Comparison of ENCODE assay signal across 14 cellular contexts in the genomic region with DNA sequence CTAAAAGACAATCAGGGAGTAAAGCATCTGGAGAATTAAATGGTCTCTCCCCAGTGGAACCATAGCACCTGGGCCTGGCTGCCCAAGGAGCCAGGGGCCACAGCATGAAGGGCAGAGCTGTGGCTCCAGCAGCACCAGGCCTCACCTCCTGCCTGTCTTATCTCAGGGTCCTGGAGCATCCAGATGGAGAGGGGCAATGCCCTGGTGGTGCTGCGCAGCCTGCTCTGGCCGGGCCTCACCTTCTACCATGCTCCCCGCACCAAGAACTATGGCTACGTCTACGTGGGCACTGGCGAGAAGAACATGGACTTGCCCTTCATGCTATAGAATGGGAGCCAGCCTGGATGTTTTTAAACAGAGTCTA. TPM values are rescaled to one million over a fixed set of nuclear protein-coding genes. Genes with fewer than 3 reads are reported as not detected.
DNase-seq lines count a peak whose midpoint lies in the region; ATAC-seq and TF ChIP-seq lines count a peak whose summit lies in the region.
"Had no signal": no experiment of that assay in that cellular context is flagged by ENCODE, and none has a peak within 500 bp of the region (broad histone marks: within the 10 kb centered on the region; RNA-seq: fewer than 3 reads in every experiment).

No MANE protein-coding gene starts in this region.

- H3K27ac Mint-ChIP-seq in activated CD4-positive, alpha-beta memory T cell treated with anti-CD3 and anti-CD28 coated beads, Interleukin-2, amount 10 ng/mL, durations not matched to agents 7 days and 5 days = peak overlapping the region; percentile 83
- peak overlapping the region; percentile 55 for H3K27ac Mint-ChIP-seq in memory B cell

- H3K27ac ChIP-seq in heart right ventricle = peak overlapping the region in 9 of 10 donors; percentile 19 to 85 (median 79)
- peak overlapping the region; percentile 63 to 74 for H3K27ac ChIP-seq in tibial artery
- H3K27ac ChIP-seq: VCaP had no signal

- H3K27me3 ChIP-seq in heart right ventricle (no peaks in the 10 kb centered on the region), tibial artery (no peaks in the 10 kb centered on the region)
- H3K27me3 ChIP-seq: ascending aorta, left lung had no signal

- WGBS in heart right ventricle, 2 donors = 96 to 98% methylated on average over 6 of the region's 6 CpGs

- ATAC-seq in heart right ventricle (no peak), memory B cell (ENCODE audit: low read depth) (no peak), HG03280 (IDR thresholded peaks at IDR 0.05; ENCODE audit: unreplicated experiment) (no peak)
- ATAC-seq: SK-N-SH treated with all-trans-retinoic acid at 6 μM for 48 hours had no signal

- H3K4me1 ChIP-seq in heart right ventricle (peaks cover 26 to 49% (median 41%) of the 10 kb centered on the region in 9 donors), tibial artery (peaks cover 0 to 44% (median 33%) of the 10 kb centered on the region in 4 donors)

- H3K4me3 ChIP-seq in heart right ventricle = no peak overlapping the region
- H3K4me3 ChIP-seq in tibial artery = no peak overlapping the region
- H3K4me3 ChIP-seq: ascending aorta, left lung had no signal

- peaks cover 41% of the 10 kb centered on the region for H3K4me1 Mint-ChIP-seq in activated CD4-positive, alpha-beta memory T cell treated with anti-CD3 and anti-CD28 coated beads, Interleukin-2, amount 10 ng/mL, durations not matched to agents 7 days and 5 days
- H3K4me1 Mint-ChIP-seq in memory B cell = peaks cover 15% of the 10 kb centered on the region

- H3K27me3 Mint-ChIP-seq in activated CD4-positive, alpha-beta memory T cell treated with anti-CD3 and anti-CD28 coated beads, Interleukin-2, amount 10 ng/mL, durations not matched to agents 7 days and 5 days = peaks cover 1% of the 10 kb centered on the region
- no peaks in the 10 kb centered on the region for H3K27me3 Mint-ChIP-seq in memory B cell
- H3K27me3 Mint-ChIP-seq: naive B cell had no signal

- in situ Hi-C loops in G401 (cut with HindIII; ENCODE audit: low sequenced_read_pairs) = no loop called here

- DNase-seq in heart right ventricle (no peak), cardiac septum (ENCODE audit: low spot score) (no peak), memory B cell (ENCODE audit: low spot score in 2 of 2) (no peak), tibial artery (no peak), RKO (ENCODE audit: low spot score) (no peak), G401 (ENCODE audit: low spot score) (no peak)
- DNase-seq in activated CD4-positive, alpha-beta memory T cell treated with anti-CD3 and anti-CD28 coated beads, Interleukin-2, amount 10 ng/mL, durations not matched to agents 7 days and 5 days = no peak
- DNase-seq: left lung, naive B cell, NCI-H146 had no signal

- POLR2A ChIA-PET in activated CD4-positive, alpha-beta memory T cell treated with anti-CD3 and anti-CD28 coated beads, Interleukin-2, amount 10 ng/mL, durations not matched to agents 7 days and 5 days (lab: Charles Lee) = interaction anchor here (1.3 to 2.2 kb wide), 4 partner anchors 10 to 34 kb away, joined by 3 to 23 read pairs (median 8); a partner anchor contains a TSS

- TF ChIP-seq CTCF in heart right ventricle (IDR thresholded peaks at IDR 0.05) (no peak), tibial artery (IDR thresholded peaks at IDR 0.05) (no peak)

- H3K9me3 ChIP-seq in heart right ventricle (no peaks in the 10 kb centered on the region), tibial artery (no peaks in the 10 kb centered on the region)
- H3K9me3 ChIP-seq: ascending aorta, left lung had no signal

- intact Hi-C loops in heart right ventricle (cut with DNase I) = no loop called here
- intact Hi-C loops in cardiac septum (cut with DNase I) = no loop called here
- intact Hi-C loops in tibial artery (cut with DNase I; ENCODE audit: low total_unique reads) = no loop called here

- peaks cover 0 to 54% (median 33%) of the 10 kb centered on the region in 9 donors for H3K36me3 ChIP-seq in heart right ventricle
- peaks cover 40 to 55% (median 48%) of the 10 kb centered on the region in 3 donors for H3K36me3 ChIP-seq in tibial artery

- H3K9me3 Mint-ChIP-seq in activated CD4-positive, alpha-beta memory T cell treated with anti-CD3 and anti-CD28 coated beads, Interleukin-2, amount 10 ng/mL, durations not matched to agents 7 days and 5 days = no peaks in the 10 kb centered on the region
- H3K9me3 Mint-ChIP-seq in memory B cell = no peaks in the 10 kb centered on the region
- H3K9me3 Mint-ChIP-seq: naive B cell had no signal

- CTCF ChIA-PET in activated CD4-positive, alpha-beta memory T cell treated with anti-CD3 and anti-CD28 coated beads, Interleukin-2, amount 10 ng/mL, durations not matched to agents 7 days and 5 days (lab: Charles Lee) = interaction anchor here (1.1 to 3.7 kb wide), 9 partner anchors 14 to 408 kb away, joined by 3 to 22 read pairs (median 6); a partner anchor contains a TSS

- no peak overlapping the region for H3K4me3 Mint-ChIP-seq in activated CD4-positive, alpha-beta memory T cell treated with anti-CD3 and anti-CD28 coated beads, Interleukin-2, amount 10 ng/mL, durations not matched to agents 7 days and 5 days
- no peak overlapping the region for H3K4me3 Mint-ChIP-seq in memory B cell
- H3K4me3 Mint-ChIP-seq: naive B cell had no signal

- peaks cover 38% of the 10 kb centered on the region for H3K36me3 Mint-ChIP-seq in activated CD4-positive, alpha-beta memory T cell treated with anti-CD3 and anti-CD28 coated beads, Interleukin-2, amount 10 ng/mL, durations not matched to agents 7 days and 5 days (ENCODE audit: low read depth)
- peaks cover 17% of the 10 kb centered on the region for H3K36me3 Mint-ChIP-seq in memory B cell

RNA-seq across cellular contexts. Expression of a gene that starts 17.0 kb away (rescaled TPM):
- 10 to 100 TPM; 36.0 to 52.9 (median 40.6) TPM for total RNA-seq in heart right ventricle
- polyA plus RNA-seq in heart right ventricle = 100 to 1,000 TPM in 1 of 2 donors, 10 to 100 TPM in 1; 30.4 to 103 TPM
- total RNA-seq in cardiac septum = 38.4 TPM
- total RNA-seq in activated CD4-positive, alpha-beta memory T cell treated with anti-CD3 and anti-CD28 coated beads, Interleukin-2, amount 10 ng/mL, durations not matched to agents 7 days and 5 days = 10 to 100 TPM; 38.5 to 40.5 TPM
- total RNA-seq in G401 (2014; rRNA removed; shearing (Covaris generic)) = 70.5 and 89.4 TPM in 2 replicates

RNA-seq across cellular contexts. Expression of a gene that starts 25.8 kb away (rescaled TPM):
- total RNA-seq in heart right ventricle (under 1 TPM in 5 of 10 donors, not detected in 5; 0.09 to 0.15 (median 0.12) TPM), cardiac septum (0.24 TPM)
- polyA plus RNA-seq in heart right ventricle = under 1 TPM; 0.44 to 0.45 TPM
- not detected for total RNA-seq in activated CD4-positive, alpha-beta memory T cell treated with anti-CD3 and anti-CD28 coated beads, Interleukin-2, amount 10 ng/mL, durations not matched to agents 7 days and 5 days
- 0.92 and 1.6 TPM in 2 replicates for total RNA-seq in G401 (2014; rRNA removed; shearing (Covaris generic))
- total RNA-seq: ascending aorta had no signal

RNA-seq across cellular contexts. Expression of a gene that starts 35.0 kb away (rescaled TPM):
- total RNA-seq in heart right ventricle = 10 to 100 TPM; 20.7 to 34.8 (median 28.1) TPM
- polyA plus RNA-seq in heart right ventricle = 10 to 100 TPM; 13.5 to 29.2 TPM
- 25.5 TPM for total RNA-seq in cardiac septum
- 10 to 100 TPM; 40.4 to 41.8 TPM for total RNA-seq in activated CD4-positive, alpha-beta memory T cell treated with anti-CD3 and anti-CD28 coated beads, Interleukin-2, amount 10 ng/mL, durations not matched to agents 7 days and 5 days
- total RNA-seq in G401 (2014; rRNA removed; shearing (Covaris generic)) = 59.0 and 78.9 TPM in 2 replicates

RNA-seq across cellular contexts. Expression of a gene that starts 41.5 kb away (rescaled TPM):
- total RNA-seq in heart right ventricle (10 to 100 TPM; 19.5 to 32.1 (median 25.1) TPM), cardiac septum (27.9 TPM)
- 10 to 100 TPM; 37.3 to 37.9 TPM for polyA plus RNA-seq in heart right ventricle
- total RNA-seq in activated CD4-positive, alpha-beta memory T cell treated with anti-CD3 and anti-CD28 coated beads, Interleukin-2, amount 10 ng/mL, durations not matched to agents 7 days and 5 days = 100 to 1,000 TPM; 107 to 112 TPM
- total RNA-seq in G401 (2014; rRNA removed; shearing (Covaris generic)) = 46.0 and 47.0 TPM in 2 replicates
